11 cellular contexts compared by ENCODE assay signal in the genomic region with DNA sequence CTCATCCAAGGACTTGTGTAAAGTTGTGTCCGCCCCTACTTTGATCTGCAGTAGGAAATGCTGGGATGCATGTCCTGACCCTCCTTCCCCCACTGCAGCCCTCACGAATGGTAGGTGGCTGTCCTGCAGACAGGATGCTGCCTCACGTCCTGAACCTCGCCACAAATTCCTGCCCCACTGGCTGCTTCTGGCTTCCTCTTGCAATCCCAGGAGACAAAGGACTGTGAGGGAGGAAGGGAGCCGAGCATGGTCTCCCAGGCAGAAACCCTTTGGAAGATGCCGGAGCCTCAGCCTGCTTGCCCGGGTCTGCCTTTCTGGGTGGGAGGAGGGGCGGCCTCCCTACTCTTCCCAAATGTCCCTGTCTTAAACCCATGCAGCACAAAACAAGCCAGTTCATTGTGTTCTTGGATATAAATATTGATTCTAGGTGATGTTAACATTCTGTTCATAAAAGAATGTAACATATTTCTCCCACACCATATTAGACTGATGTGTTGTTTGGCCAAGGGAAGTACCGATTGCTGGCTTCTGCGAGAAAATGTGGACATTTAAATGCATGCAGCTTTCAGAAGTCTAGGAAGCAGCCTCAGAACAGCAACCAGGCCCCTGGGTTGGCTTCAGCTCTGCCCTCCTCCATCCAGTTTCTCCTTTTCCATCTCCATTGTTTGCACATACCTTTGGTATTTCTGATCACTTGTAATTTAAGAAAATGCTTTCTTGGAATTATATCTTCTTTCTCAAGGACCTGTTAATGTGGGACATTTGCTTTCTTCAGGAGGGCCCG.
A peak's percentile ranks its signal among the peaks of the same experiment; 100 is the strongest.
DNase-seq lines count a peak whose midpoint lies in the region; ATAC-seq and TF ChIP-seq lines count a peak whose summit lies in the region.
"Had no signal": no experiment of that assay in that cellular context is flagged by ENCODE, and none has a peak within 500 bp of the region (broad histone marks: within the 10 kb centered on the region; RNA-seq: fewer than 3 reads in every experiment).

No MANE protein-coding gene starts in this region.

- H3K4me1 Mint-ChIP-seq in activated naive CD4-positive, alpha-beta T cell treated with anti-CD3 and anti-CD28 coated beads, Interleukin-2, amount 10 ng/mL, durations not matched to agents 7 days and 5 days, result peaks cover 9% of the 10 kb centered on the region

- TF ChIP-seq POLR2A in adrenal gland (IDR thresholded peaks at IDR 0.05), result no peak

- H3K4me2 ChIP-seq in BLaER1, result peak overlapping the region; percentile 55

- no peak overlapping the region for H3K27ac ChIP-seq in BLaER1
- H3K27ac ChIP-seq in adrenal gland, result peak overlapping the region in 3 of 5 donors; percentile 7 to 82 (median 73)
- peak overlapping the region; percentile 79 to 92 for H3K27ac ChIP-seq in right atrium auricular region
- H3K27ac ChIP-seq in rectal smooth muscle tissue (ENCODE audit: low read depth, low read length), result peak overlapping the region; percentile 16

- H3K4me3 ChIP-seq in BLaER1, result no peak overlapping the region
- no peak overlapping the region for H3K4me3 ChIP-seq in adrenal gland
- no peak overlapping the region for H3K4me3 ChIP-seq in right atrium auricular region
- H3K4me3 ChIP-seq in rectal smooth muscle tissue (ENCODE audit: low read length), result no peak overlapping the region
- H3K4me3 ChIP-seq: K562 had no signal

- H3K36me3 ChIP-seq in BLaER1 (no peaks in the 10 kb centered on the region; the same call in 1 of the 2 replicates), adrenal gland (replicated peaks in 1 of 2) (no peaks in the 10 kb centered on the region), right atrium auricular region (no peaks in the 10 kb centered on the region), rectal smooth muscle tissue (ENCODE audit: control insufficient read depth, insufficient read depth, low read length) (no peaks in the 10 kb centered on the region)

- no peaks in the 10 kb centered on the region for H3K9me3 Mint-ChIP-seq in activated naive CD4-positive, alpha-beta T cell treated with anti-CD3 and anti-CD28 coated beads, Interleukin-2, amount 10 ng/mL, durations not matched to agents 7 days and 5 days

- no peak overlapping the region for H3K27ac Mint-ChIP-seq in activated naive CD4-positive, alpha-beta T cell treated with anti-CD3 and anti-CD28 coated beads, Interleukin-2, amount 10 ng/mL, durations not matched to agents 7 days and 5 days
- H3K27ac Mint-ChIP-seq: T-helper 17 cell had no signal

- H3K27me3 ChIP-seq in BLaER1, result no peaks in the 10 kb centered on the region
- no peaks in the 10 kb centered on the region for H3K27me3 ChIP-seq in adrenal gland
- no peaks in the 10 kb centered on the region for H3K27me3 ChIP-seq in right atrium auricular region
- no peaks in the 10 kb centered on the region for H3K27me3 ChIP-seq in rectal smooth muscle tissue (ENCODE audit: control insufficient read depth, insufficient read depth, low read length)

- H4K20me1 ChIP-seq in BLaER1, result no peaks in the 10 kb centered on the region

- intact Hi-C loops in adrenal gland (cut with DNase I), result loop anchor here (5.0 to 10.0 kb wide), 4 partner anchors 74 to 461 kb away; partner anchors contain the start of genes HMG20A (in 1 of the 2) and PEAK1 (in 1 of the 2)

- CTCF ChIA-PET in activated naive CD4-positive, alpha-beta T cell treated with anti-CD3 and anti-CD28 coated beads, Interleukin-2, amount 10 ng/mL, durations not matched to agents 7 days and 5 days (lab: Charles Lee), result interaction anchor here (1.3 to 9.3 kb wide), 7 partner anchors 12 to 522 kb away, joined by 4 to 151 read pairs (median 11); no protein-coding TSS in a partner anchor

- TF ChIP-seq CTCF in adrenal gland (IDR thresholded peaks at IDR 0.05), result no peak
- no peak for TF ChIP-seq CTCF in right atrium auricular region (IDR thresholded peaks at IDR 0.05)

- H3K9ac ChIP-seq in BLaER1 (no peak overlapping the region), rectal smooth muscle tissue (ENCODE audit: low read length) (no peak overlapping the region)

- 65 to 82% (median 70%) methylated on average over 9 to 11 of the region's 11 CpGs for WGBS in adrenal gland, 4 donors

- no peaks in the 10 kb centered on the region for H3K9me3 ChIP-seq in BLaER1
- no peaks in the 10 kb centered on the region for H3K9me3 ChIP-seq in adrenal gland (replicated peaks in 1 of 3)
- no peaks in the 10 kb centered on the region for H3K9me3 ChIP-seq in right atrium auricular region

- peaks cover 41% of the 10 kb centered on the region for H3K4me1 ChIP-seq in BLaER1
- H3K4me1 ChIP-seq in adrenal gland (replicated peaks in 1 of 2), result peaks cover 12 to 51% of the 10 kb centered on the region in 2 donors
- H3K4me1 ChIP-seq in right atrium auricular region, result peaks cover 0 to 65% of the 10 kb centered on the region in 2 donors
- peaks cover 28% of the 10 kb centered on the region for H3K4me1 ChIP-seq in rectal smooth muscle tissue (ENCODE audit: control insufficient read depth, insufficient read depth, low read length)

- DNase-seq in adrenal gland, result peak in 3 of 7 donors; percentile 49 to 74 (median 53)
- no peak for DNase-seq in right atrium auricular region (ENCODE audit: low spot score)
- DNase-seq in activated naive CD4-positive, alpha-beta T cell treated with anti-CD3 and anti-CD28 coated beads, Interleukin-2, amount 10 ng/mL, durations not matched to agents 7 days and 5 days, result no peak
- no peak for DNase-seq in SW480 (ENCODE audit: low spot score)
- no peak for DNase-seq in NCI-H1105 (lab: John Stamatoyannopoulos, UW)
- DNase-seq: cortex of kidney had no signal

- no peaks in the 10 kb centered on the region for H3K27me3 Mint-ChIP-seq in activated naive CD4-positive, alpha-beta T cell treated with anti-CD3 and anti-CD28 coated beads, Interleukin-2, amount 10 ng/mL, durations not matched to agents 7 days and 5 days

- no peak overlapping the region for H3K4me3 Mint-ChIP-seq in activated naive CD4-positive, alpha-beta T cell treated with anti-CD3 and anti-CD28 coated beads, Interleukin-2, amount 10 ng/mL, durations not matched to agents 7 days and 5 days
- H3K4me3 Mint-ChIP-seq: T-helper 17 cell had no signal

- peaks cover 3% of the 10 kb centered on the region for H3K36me3 Mint-ChIP-seq in activated naive CD4-positive, alpha-beta T cell treated with anti-CD3 and anti-CD28 coated beads, Interleukin-2, amount 10 ng/mL, durations not matched to agents 7 days and 5 days

- no peak for ATAC-seq in GM21786 (IDR thresholded peaks at IDR 0.05; ENCODE audit: unreplicated experiment)
